Comparison of ENCODE assay signal across 8 cellular contexts in genomic region chr21:42737969-42738590, GRCh38.
DNase-seq lines count a peak whose midpoint lies in the region; ATAC-seq lines count a peak whose summit lies in the region.

No MANE protein-coding gene starts in this region.

- ATAC-seq in naive B cell (ENCODE audit: low read depth in 2 of 2), result peak; percentile 59 to 85
- no peak for ATAC-seq in GM19397 (IDR thresholded peaks at IDR 0.05; ENCODE audit: unreplicated experiment)

- no peaks in the 10 kb centered on the region for H3K9me3 Mint-ChIP-seq in naive B cell

- peaks cover 0 to 5% of the 10 kb centered on the region in 2 donors for H3K36me3 Mint-ChIP-seq in naive B cell

- H3K27ac Mint-ChIP-seq in naive B cell, result peak overlapping the region; percentile 94 to 99 (median 98)

- no peaks in the 10 kb centered on the region for H3K27me3 Mint-ChIP-seq in naive B cell

- peak overlapping the region in 7 of 8 donors; percentile 54 to 86 (median 83) for H3K4me3 Mint-ChIP-seq in naive B cell

- peak; percentile 59 to 70 for DNase-seq in AML-193 (lab: John Stamatoyannopoulos, UW)
- DNase-seq in SIG-M5 (lab: John Stamatoyannopoulos, UW), result peak; percentile 59
- DNase-seq in dermis microvascular lymphatic vessel endothelial cell (ENCODE audit: low read depth in 2 of 2), result peak; percentile 15 to 70
- DNase-seq in naive B cell, result peak; percentile 45
- DNase-seq in DMS79 treated with DMSO at 0.1 percent for 48 hours (lab: John Stamatoyannopoulos, UW), result no peak
- no peak for DNase-seq in NCI-H2107 (lab: John Stamatoyannopoulos, UW)
- no peak for DNase-seq in OCI-M2 (lab: John Stamatoyannopoulos, UW; ENCODE audit: unreplicated experiment)

- peaks cover 9 to 23% (median 10%) of the 10 kb centered on the region in 3 donors for H3K4me1 Mint-ChIP-seq in naive B cell

Comparison
In these comparisons a context has a peak if more than half of its experiments do, and no peak if none do; other contexts are left out.
1. DNase-seq: peak in AML-193 (2 of 2), SIG-M5 (single experiment), dermis microvascular lymphatic vessel endothelial cell (2 of 2) and naive B cell (single experiment); none in DMS79 treated with DMSO at 0.1 percent for 48 hours (single experiment), NCI-H2107 (single experiment) and OCI-M2 (single experiment).